7 cellular contexts compared by ENCODE assay signal in genomic region chr11:124758355-124759267, GRCh38. TPM values are rescaled to one million over a fixed set of nuclear protein-coding genes. Genes with fewer than 3 reads are reported as not detected.
DNase-seq lines count a peak whose midpoint lies in the region; ATAC-seq and TF ChIP-seq lines count a peak whose summit lies in the region.

No MANE protein-coding gene starts in this region.

- ATAC-seq in HG02610 (IDR thresholded peaks at IDR 0.05; ENCODE audit: unreplicated experiment), result peak; percentile 54
- peak; percentile 57 to 62 for ATAC-seq in activated CD4-positive, CD25-positive, alpha-beta regulatory T cell treated with anti-CD3 and anti-CD28 coated beads, Interleukin-2, amount 50 U/mL, for 24 hours

- peak overlapping the region; percentile 36 for H3K4me3 ChIP-seq in choroid plexus epithelial cell (ENCODE audit: low read depth, low read length)
- peak overlapping the region; percentile 8 for H3K4me3 ChIP-seq in kidney epithelial cell (ENCODE audit: low read depth, low read length)

- TF ChIP-seq CTCF in GM13976 (IDR thresholded peaks at IDR 0.05; ENCODE audit: borderline replicate concordance, control extremely low read depth, extremely low read depth, insufficient read depth, missing control alignments) (peak; percentile 56), choroid plexus epithelial cell (conservative IDR thresholded peaks at IDR 0.05; ENCODE audit: low read depth, low read length) (peak; percentile 72), kidney epithelial cell (IDR thresholded peaks at IDR 0.05; ENCODE audit: insufficient read depth, low read length, poor library complexity, severe bottlenecking) (peak; percentile 76)

- in situ Hi-C loops in GM13976 (cut with MboI; ENCODE audit: low sequenced_read_pairs, unreplicated experiment), result no loop called here

- DNase-seq in GM13976 (ENCODE audit: low spot score) (peak; percentile 82), NCI-H146 (lab: John Stamatoyannopoulos, UW) (peak; percentile 80), choroid plexus epithelial cell (ENCODE audit: low read depth) (peak; percentile 69), kidney epithelial cell (ENCODE audit: low read depth) (no peak)
- DNase-seq in stimulated activated CD4-positive, alpha-beta T cell treated with anti-CD3 and anti-CD28 coated beads, Interleukin-1b, Interleukin-23, amount 100 ng/mL, for 48 hours, result peak; percentile 75

- no peaks in the 10 kb centered on the region for H3K36me3 ChIP-seq in kidney epithelial cell (ENCODE audit: control insufficient read depth, insufficient read depth, low read length)

- H3K27me3 ChIP-seq in kidney epithelial cell (ENCODE audit: control insufficient read depth, insufficient read depth, low read length), result peaks cover 36% of the 10 kb centered on the region

RNA-seq across cellular contexts. Expression of gene ESAM, which starts 3.5 kb away (rescaled TPM):
- total RNA-seq in kidney epithelial cell, result 10.3 and 10.4 TPM in 2 replicates

RNA-seq across cellular contexts. Expression of gene VSIG2, which starts 6.6 kb away (rescaled TPM):
- 0.50 TPM in 1 of 2 replicates, not detected in the other for total RNA-seq in kidney epithelial cell

RNA-seq across cellular contexts. Expression of gene NRGN, which starts 18.9 kb away (rescaled TPM):
- total RNA-seq in kidney epithelial cell, result not detected in 2 replicates

RNA-seq across cellular contexts. Expression of gene MSANTD2, which starts 41.6 kb away (rescaled TPM):
- 8.0 and 16.0 TPM in 2 replicates for total RNA-seq in kidney epithelial cell
